In the genomic region with DNA sequence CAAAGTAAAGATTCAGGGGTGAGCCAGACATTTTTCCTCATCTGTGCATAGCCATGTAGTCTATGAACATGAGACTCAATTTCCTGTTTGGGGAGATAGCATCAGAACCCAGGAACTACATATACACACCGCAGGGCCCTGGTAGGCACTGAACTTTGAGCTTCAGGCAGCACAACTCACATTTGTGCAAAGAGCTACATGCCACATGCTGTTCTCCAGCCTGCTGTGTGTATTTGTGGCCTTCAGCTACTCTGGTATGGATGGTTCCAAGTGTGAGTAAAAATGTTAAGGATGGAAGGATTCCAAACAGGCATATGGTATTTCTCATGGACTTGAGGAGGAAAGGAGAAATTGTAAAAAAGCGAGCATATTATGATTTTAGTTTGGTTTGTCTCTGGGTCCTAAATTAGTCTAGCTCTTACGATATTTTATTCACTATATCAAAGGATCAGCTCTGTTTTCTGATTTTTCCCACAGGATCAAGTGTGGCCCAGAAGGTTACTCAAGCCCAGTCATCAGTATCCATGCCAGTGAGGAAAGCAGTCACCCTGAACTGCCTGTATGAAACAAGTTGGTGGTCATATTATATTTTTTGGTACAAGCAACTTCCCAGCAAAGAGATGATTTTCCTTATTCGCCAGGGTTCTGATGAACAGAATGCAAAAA, we compare ENCODE assay signal across 16 cellular contexts.
DNase-seq lines count a peak whose midpoint lies in the region; ATAC-seq and TF ChIP-seq lines count a peak whose summit lies in the region.
"Had no signal": no experiment of that assay in that cellular context is flagged by ENCODE, and none has a peak within 500 bp of the region (broad histone marks: within the 10 kb centered on the region; RNA-seq: fewer than 3 reads in every experiment).

No MANE protein-coding gene starts in this region.

- no peaks in the 10 kb centered on the region for H3K27me3 ChIP-seq in stomach
- H3K27me3 ChIP-seq: brain microvascular endothelial cell had no signal

- WGBS in stomach, 5 donors = 48 to 65% (median 59%) methylated on average over 4 of the region's 4 CpGs

- peak; percentile 46 for ATAC-seq in activated CD8-positive, alpha-beta memory T cell treated with anti-CD3 and anti-CD28 coated beads, Interleukin-2, amount 10 ng/mL, durations not matched to agents 7 days and 5 days
- ATAC-seq in Right ventricle myocardium superior (ENCODE audit: poor library complexity) = peak; percentile 69
- ATAC-seq: A549, esophagus mucosa had no signal

- peaks cover 35% of the 10 kb centered on the region for H3K4me1 Mint-ChIP-seq in activated CD8-positive, alpha-beta memory T cell treated with anti-CD3 and anti-CD28 coated beads, Interleukin-2, amount 10 ng/mL, durations not matched to agents 7 days and 5 days
- H3K4me1 Mint-ChIP-seq: nephron progenitor cell had no signal

- H3K27ac ChIP-seq in stomach (peak overlapping the region in 4 of 5 donors; percentile 72 to 77 (median 76)), substantia nigra (ENCODE audit: low read depth, low read length, poor library complexity, severe bottlenecking) (no peak overlapping the region)
- H3K27ac ChIP-seq: A549, brain microvascular endothelial cell had no signal

- H3K27me3 Mint-ChIP-seq in activated CD8-positive, alpha-beta memory T cell treated with anti-CD3 and anti-CD28 coated beads, Interleukin-2, amount 10 ng/mL, durations not matched to agents 7 days and 5 days = no peaks in the 10 kb centered on the region

- H3K36me3 Mint-ChIP-seq in activated CD8-positive, alpha-beta memory T cell treated with anti-CD3 and anti-CD28 coated beads, Interleukin-2, amount 10 ng/mL, durations not matched to agents 7 days and 5 days = no peaks in the 10 kb centered on the region

- no peak overlapping the region for H3K4me3 ChIP-seq in stomach
- H3K4me3 ChIP-seq: A549 had no signal

- peak overlapping the region; percentile 91 for H3K27ac Mint-ChIP-seq in activated CD8-positive, alpha-beta memory T cell treated with anti-CD3 and anti-CD28 coated beads, Interleukin-2, amount 10 ng/mL, durations not matched to agents 7 days and 5 days
- H3K27ac Mint-ChIP-seq: nephron progenitor cell had no signal

- H3K9me3 ChIP-seq in stomach = no peaks in the 10 kb centered on the region
- H3K9me3 ChIP-seq: A549 had no signal

- intact Hi-C loops in Right ventricle myocardium superior (cut with DNase I) = no loop called here
- intact Hi-C loops in stomach (cut with DNase I; ENCODE audit: low total_unique reads) = no loop called here

- H3K9me3 Mint-ChIP-seq in activated CD8-positive, alpha-beta memory T cell treated with anti-CD3 and anti-CD28 coated beads, Interleukin-2, amount 10 ng/mL, durations not matched to agents 7 days and 5 days (ENCODE audit: low read depth) = no peaks in the 10 kb centered on the region
- H3K9me3 Mint-ChIP-seq: nephron progenitor cell had no signal

- peaks cover 0 to 48% (median 10%) of the 10 kb centered on the region in 4 donors for H3K4me1 ChIP-seq in stomach
- H3K4me1 ChIP-seq: A549 had no signal

- TF ChIP-seq CTCF in stomach (IDR thresholded peaks at IDR 0.05) = no peak

- H3K36me3 ChIP-seq in stomach = no peaks in the 10 kb centered on the region
- H3K36me3 ChIP-seq: brain microvascular endothelial cell had no signal

- H3K4me3 Mint-ChIP-seq in activated CD8-positive, alpha-beta memory T cell treated with anti-CD3 and anti-CD28 coated beads, Interleukin-2, amount 10 ng/mL, durations not matched to agents 7 days and 5 days = peak overlapping the region; percentile 68
- H3K4me3 Mint-ChIP-seq: nephron progenitor cell had no signal

- no peak for DNase-seq in activated CD8-positive, alpha-beta memory T cell treated with anti-CD3 and anti-CD28 coated beads, Interleukin-2, amount 10 ng/mL, durations not matched to agents 7 days and 5 days
- no peak for DNase-seq in activated CD8-positive, alpha-beta memory T cell treated with anti-CD3 and anti-CD28 coated beads, Interleukin-2, amount 50 U/mL, for 48 hours
- DNase-seq in activated CD4-positive, alpha-beta T cell treated with anti-CD3 and anti-CD28 coated beads, Interleukin-2, amount 50 U/mL, for 1 hour = peak; percentile 16
- DNase-seq in Right ventricle myocardium superior (no peak), stomach (no peak), A172 (ENCODE audit: low spot score) (no peak), substantia nigra (lab: John Stamatoyannopoulos, UW) (no peak), HT-29 (ENCODE audit: low spot score) (no peak)
- DNase-seq: brain microvascular endothelial cell; DMS53; NCI-H69; nephron progenitor cell; stimulated activated CD4-positive, alpha-beta T cell treated with anti-CD3 and anti-CD28 coated beads, Interleukin-12 subunit alpha, Interleukin-12 subunit beta, amount 100 ng/mL, for 4 hours; stimulated activated CD8-positive, alpha-beta memory T cell treated with anti-CD3 and anti-CD28 coated beads, Interleukin-4, amount 100 ng/mL, for 48 hours had no signal

- TF ChIP-seq EP300 in stomach (IDR thresholded peaks at IDR 0.05) = no peak

- TF ChIP-seq POLR2A in stomach (IDR thresholded peaks at IDR 0.05) = no peak

- CTCF ChIA-PET in activated CD8-positive, alpha-beta memory T cell treated with anti-CD3 and anti-CD28 coated beads, Interleukin-2, amount 10 ng/mL, durations not matched to agents 7 days and 5 days (lab: Charles Lee) = interaction anchor here (1.2 kb wide), 1 partner anchor 474 kb away, joined by 3 read pairs; no protein-coding TSS in a partner anchor
